Comparison of ENCODE assay signal across 1 cellular context in genomic region chr14:104725772-104726548, GRCh38.
TF ChIP-seq lines count a peak whose summit lies in the region.

No MANE protein-coding gene starts in this region.

TF ChIP-seq in IMR-90, 13 proteins besides CTCF, POLR2A, EP300 and RAD21 (continued from another document):
- TF ChIP-seq USF2 (IDR thresholded peaks at IDR 0.05; ENCODE audit: low read depth, low read length) (no peak), ELK1 (IDR thresholded peaks at IDR 0.05; ENCODE audit: borderline replicate concordance, low read depth, low read length) (no peak), MAZ (IDR thresholded peaks at IDR 0.05; ENCODE audit: borderline replicate concordance, low read depth, low read length) (no peak), FOS (IDR thresholded peaks at IDR 0.05; ENCODE audit: low read depth, low read length) (no peak)
TF ChIP-seq in IMR-90: peak in this region for 0.
